ENCODE assay signal across 8 cellular contexts in genomic region chr1:16009030-16009460, GRCh38. TPM values are rescaled to one million over a fixed set of nuclear protein-coding genes. Genes with fewer than 3 reads are reported as not detected.
A peak's percentile ranks its signal among the peaks of the same experiment; 100 is the strongest.
DNase-seq lines count a peak whose midpoint lies in the region; ATAC-seq, FAIRE-seq and TF ChIP-seq lines count a peak whose summit lies in the region.

No MANE protein-coding gene starts in this region.

- H3K36me3 ChIP-seq in right lobe of liver = no peaks in the 10 kb centered on the region

- H3K9me3 ChIP-seq in AG04450 (ENCODE audit: control insufficient read depth, insufficient read depth, low read length) (no peaks in the 10 kb centered on the region; the same call in 1 of the 2 replicates), right lobe of liver (no peaks in the 10 kb centered on the region)

- H3K27ac ChIP-seq in AG04450 (ENCODE audit: low read depth, low read length) (no peak overlapping the region), right lobe of liver (no peak overlapping the region)

- TF ChIP-seq CTCF in AG04450 (IDR thresholded peaks at IDR 0.05; ENCODE audit: low read depth, low read length) (peak; percentile 95), chondrocyte (IDR thresholded peaks at IDR 0.05) (peak; percentile 99), right lobe of liver (IDR thresholded peaks at IDR 0.05) (peak; percentile 93 to 98 (median 97))

- FAIRE-seq in GM19239 (lab: Jason Lieb, UNC) = peak; percentile 86

- no peak for DNase-seq in AG04450 (ENCODE audit: low read depth, low spot score)
- DNase-seq in GM19239 (ENCODE audit: insufficient read length, low spot score) = peak; percentile 57
- peak; percentile 62 for DNase-seq in NCI-H226
- DNase-seq in activated CD4-positive, alpha-beta T cell treated with anti-CD3 and anti-CD28 coated beads for 48 hours = peak; percentile 83
- peak; percentile 92 for DNase-seq in chondrocyte (ENCODE audit: low spot score)
- DNase-seq in right lobe of liver = peak; percentile 79 to 81 (median 80)
- peak; percentile 48 to 76 (median 72) for DNase-seq in stimulated activated CD4-positive, alpha-beta T cell treated with anti-CD3 and anti-CD28 coated beads, TNF-alpha, amount 100 ng/mL, for 24 hours (ENCODE audit: low read depth in 3 of 3)

- no peaks in the 10 kb centered on the region for H3K27me3 ChIP-seq in AG04450 (ENCODE audit: control insufficient read depth, insufficient read depth, low read length)
- no peaks in the 10 kb centered on the region for H3K27me3 ChIP-seq in right lobe of liver

- H3K4me3 ChIP-seq in AG04450 (ENCODE audit: low read depth, low read length) = no peak overlapping the region
- no peak overlapping the region for H3K4me3 ChIP-seq in right lobe of liver

- TF ChIP-seq POLR2A in right lobe of liver (IDR thresholded peaks at IDR 0.05) = no peak

- H3K36me3 Mint-ChIP-seq in chondrocyte (ENCODE audit: low read depth) = no peaks in the 10 kb centered on the region

- H3K9me3 Mint-ChIP-seq in chondrocyte (ENCODE audit: low read depth) = no peaks in the 10 kb centered on the region

- H3K27ac Mint-ChIP-seq in chondrocyte (ENCODE audit: unreplicated experiment) = no peak overlapping the region

- POLR2A ChIA-PET in AG04450 (lab: Yijun Ruan, JAX) = no interaction called here

- CTCF ChIA-PET in AG04450 (lab: Charles Lee) = interaction anchor here (0.6 to 5.7 kb wide), 21 partner anchors 9 to 197 kb away, joined by 3 to 31 read pairs (median 5); partner anchors contain the start of genes FAM131C and HSPB7

- intact Hi-C loops in right lobe of liver (cut with DNase I) = loop anchor here (5.0 to 10.0 kb wide), 2 partner anchors 46 to 48 kb away; no protein-coding TSS in a partner anchor

- H3K4me3 Mint-ChIP-seq in chondrocyte (ENCODE audit: unreplicated experiment) = no peak overlapping the region

- no peaks in the 10 kb centered on the region for H3K27me3 Mint-ChIP-seq in chondrocyte (ENCODE audit: low read depth)

- H3K4me1 ChIP-seq in right lobe of liver = peaks cover 0 to 11% (median 2%) of the 10 kb centered on the region in 4 donors

- ATAC-seq in right lobe of liver = peak; percentile 63 to 76 (median 74)
- ATAC-seq in HG02678 (IDR thresholded peaks at IDR 0.05; ENCODE audit: unreplicated experiment) = no peak

- 0% methylated on average over 2 of the region's 4 CpGs for WGBS in right lobe of liver (ENCODE audit: insufficient coverage, low coverage, low lambda C conversion rate, missing lambda C conversion rate)

- H3K4me1 Mint-ChIP-seq in chondrocyte (ENCODE audit: low read depth) = peaks cover 21% of the 10 kb centered on the region

RNA-seq across cellular contexts. Expression of gene SRARP, which starts 5.0 kb away (rescaled TPM):
- polyA plus RNA-seq in AG04450 (2011; rRNA removed) = not detected in 2 replicates
- polyA minus RNA-seq in AG04450 (2011; rRNA and poly(A)+ RNA removed) = not detected in 2 replicates
- total RNA-seq in chondrocyte (not detected in 3 replicates), right lobe of liver (not detected)

RNA-seq across cellular contexts. Expression of gene HSPB7, which starts 8.8 kb away (rescaled TPM):
- polyA plus RNA-seq in AG04450 (2011; rRNA removed) = 3.5 and 5.5 TPM in 2 replicates
- 3.0 and 4.3 TPM in 2 replicates for polyA minus RNA-seq in AG04450 (2011; rRNA and poly(A)+ RNA removed)
- total RNA-seq in chondrocyte (61.2 to 160 TPM (median 160 TPM) in 3 replicates), right lobe of liver (1 to 10 TPM in 4 of 6 experiments, under 1 TPM in 2; 0.54 to 2.0 (median 1.2) TPM)

RNA-seq across cellular contexts. Expression of gene CLCNKA, which starts 12.8 kb away (rescaled TPM):
- not detected in 2 replicates for polyA plus RNA-seq in AG04450 (2011; rRNA removed)
- 0.17 TPM in 1 of 2 replicates, not detected in the other for polyA minus RNA-seq in AG04450 (2011; rRNA and poly(A)+ RNA removed)
- 0.12 to 0.31 TPM (median 0.21 TPM) in 3 replicates for total RNA-seq in chondrocyte
- total RNA-seq in right lobe of liver = under 1 TPM in 2 of 6 experiments, not detected in 4; 0.43 to 0.47 TPM

RNA-seq across cellular contexts. Expression of gene ZBTB17, which starts 33.1 kb away (rescaled TPM):
- polyA plus RNA-seq in AG04450 (2011; rRNA removed) = 21.4 and 36.1 TPM in 2 replicates
- polyA minus RNA-seq in AG04450 (2011; rRNA and poly(A)+ RNA removed) = 33.1 and 53.7 TPM in 2 replicates
- total RNA-seq in chondrocyte (23.9 to 30.8 TPM (median 27.2 TPM) in 3 replicates), right lobe of liver (10 to 100 TPM in 4 of 6 experiments, 1 to 10 TPM in 2; 9.2 to 13.3 (median 11.0) TPM)

RNA-seq across cellular contexts. Expression of gene CLCNKB, which starts 34.5 kb away (rescaled TPM):
- 0.17 and 0.21 TPM in 2 replicates for polyA plus RNA-seq in AG04450 (2011; rRNA removed)
- polyA minus RNA-seq in AG04450 (2011; rRNA and poly(A)+ RNA removed) = not detected in 2 replicates
- total RNA-seq in chondrocyte (0.57 to 0.69 TPM in 2 of 3 replicates, not detected in the other), right lobe of liver (not detected)

Comparison
In these comparisons a context has a peak if more than half of its experiments do, and no peak if none do; other contexts are left out.
1. RNA of gene HSPB7, which starts 8.8 kb away (total RNA-seq): 61.2 to 160 TPM in chondrocyte; 0.54 to 2.0 TPM in right lobe of liver; every median in the first group is over 10 times any median in the second.
2. Peak in every context shown above with its lines, with median percentiles within 50 percentile points of each other: CTCF ChIP-seq.